Comparison of ENCODE assay signal across 14 cellular contexts in the genomic region with DNA sequence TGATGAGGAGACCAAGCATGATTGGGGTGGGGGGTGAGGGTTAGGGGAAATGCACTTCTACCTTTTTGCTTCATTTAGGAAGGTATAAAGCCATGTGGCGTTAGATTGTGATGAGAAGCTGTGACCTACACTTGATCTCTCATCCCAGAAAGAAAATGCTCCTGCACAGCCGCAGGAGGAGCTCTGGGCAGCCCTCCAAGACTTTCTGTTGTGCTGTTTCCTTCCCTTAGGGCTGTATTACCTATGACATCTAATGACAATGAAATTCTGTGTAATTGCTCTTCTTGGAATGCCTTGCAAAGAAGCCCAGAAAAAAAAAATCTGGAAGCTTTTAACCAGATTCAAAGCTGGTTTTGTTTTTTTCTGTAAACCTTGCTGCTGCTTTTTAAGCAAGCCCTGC.
"Had no signal": no experiment of that assay in that cellular context is flagged by ENCODE, and none has a peak within 500 bp of the region (broad histone marks: within the 10 kb centered on the region; RNA-seq: fewer than 3 reads in every experiment).

No MANE protein-coding gene starts in this region.

- H3K9me3 ChIP-seq: right atrium auricular region, uterus had no signal

- H3K9ac ChIP-seq: neural progenitor cell, parathyroid adenoma had no signal

- DNase-seq: activated CD4-positive, alpha-beta memory T cell treated with anti-CD3 and anti-CD28 coated beads, Interleukin-2, amount 10 ng/mL, durations not matched to agents 7 days and 5 days; activated CD4-positive, alpha-beta T cell treated with anti-CD3 and anti-CD28 coated beads for 1 hour; activated CD8-positive, alpha-beta memory T cell treated with anti-CD3 and anti-CD28 coated beads, Interleukin-2, amount 50 U/mL, for 4 hours; activated naive CD4-positive, alpha-beta T cell treated with anti-CD3 and anti-CD28 coated beads for 36 hours; effector memory CD8-positive, alpha-beta T cell; hypothalamus; kidney glomerular epithelial cell; small intestine; T-helper 9 cell; uterus had no signal

- H3K27me3 ChIP-seq: neural progenitor cell, right atrium auricular region, uterus had no signal

- H3K27me3 Mint-ChIP-seq: activated CD4-positive, alpha-beta memory T cell treated with anti-CD3 and anti-CD28 coated beads, Interleukin-2, amount 10 ng/mL, durations not matched to agents 7 days and 5 days; central memory CD8-positive, alpha-beta T cell; effector memory CD8-positive, alpha-beta T cell had no signal

- H3K27ac Mint-ChIP-seq: activated CD4-positive, alpha-beta memory T cell treated with anti-CD3 and anti-CD28 coated beads, Interleukin-2, amount 10 ng/mL, durations not matched to agents 7 days and 5 days; activated naive CD4-positive, alpha-beta T cell treated with anti-CD3 and anti-CD28 coated beads for 36 hours; effector memory CD8-positive, alpha-beta T cell; neural progenitor cell had no signal

- H3K4me3 ChIP-seq: neural progenitor cell, right atrium auricular region, uterus had no signal

- H3K4me3 Mint-ChIP-seq: activated CD4-positive, alpha-beta memory T cell treated with anti-CD3 and anti-CD28 coated beads, Interleukin-2, amount 10 ng/mL, durations not matched to agents 7 days and 5 days; activated naive CD4-positive, alpha-beta T cell treated with anti-CD3 and anti-CD28 coated beads for 36 hours; central memory CD8-positive, alpha-beta T cell; effector memory CD8-positive, alpha-beta T cell; neural progenitor cell had no signal

- H3K9me3 Mint-ChIP-seq: activated CD4-positive, alpha-beta memory T cell treated with anti-CD3 and anti-CD28 coated beads, Interleukin-2, amount 10 ng/mL, durations not matched to agents 7 days and 5 days; activated naive CD4-positive, alpha-beta T cell treated with anti-CD3 and anti-CD28 coated beads for 36 hours; central memory CD8-positive, alpha-beta T cell; effector memory CD8-positive, alpha-beta T cell; neural progenitor cell had no signal

- ATAC-seq: effector memory CD8-positive, alpha-beta T cell had no signal

- H3K4me1 ChIP-seq: neural progenitor cell, parathyroid adenoma, right atrium auricular region, uterus had no signal

- H3K4me1 Mint-ChIP-seq: central memory CD8-positive, alpha-beta T cell; neural progenitor cell had no signal

- H3K36me3 ChIP-seq: neural progenitor cell, right atrium auricular region, uterus had no signal
